ENCODE assay signal across 8 cellular contexts in genomic region chr2:169798397-169798717, GRCh38. TPM values are rescaled to one million over a fixed set of nuclear protein-coding genes. Genes with fewer than 3 reads are reported as not detected.
DNase-seq lines count a peak whose midpoint lies in the region; FAIRE-seq and TF ChIP-seq lines count a peak whose summit lies in the region.

No MANE protein-coding gene starts in this region.

- H3K27ac Mint-ChIP-seq in activated CD4-positive, alpha-beta T cell treated with anti-CD3 and anti-CD28 coated beads, Interleukin-2, amount 10 ng/mL, durations not matched to agents 24 days and 14 days, result peak overlapping the region; percentile 90
- H3K27ac Mint-ChIP-seq in activated T-helper 2 cell treated with anti-CD3 and anti-CD28 coated beads, Interferon-gamma antibody, Interleukin-2, Interleukin-4, amounts not matched to agents 10 μg/mL and 5 μg/mL and 100 μg/mL, durations not matched to agents 14 hours and 24 hours and 36 hours, result peak overlapping the region; percentile 76

- TF ChIP-seq EP300 in suprapubic skin (IDR thresholded peaks at IDR 0.05), result no peak

- H3K4me1 Mint-ChIP-seq in activated CD4-positive, alpha-beta T cell treated with anti-CD3 and anti-CD28 coated beads, Interleukin-2, amount 10 ng/mL, durations not matched to agents 24 days and 14 days, result peaks cover 20% of the 10 kb centered on the region
- H3K4me1 Mint-ChIP-seq in activated T-helper 2 cell treated with anti-CD3 and anti-CD28 coated beads, Interferon-gamma antibody, Interleukin-2, Interleukin-4, amounts not matched to agents 10 μg/mL and 5 μg/mL and 100 μg/mL, durations not matched to agents 14 hours and 24 hours and 36 hours (ENCODE audit: low read depth), result peaks cover 12% of the 10 kb centered on the region

- H3K4me3 ChIP-seq in kidney (ENCODE audit: low read length in 2 of 2) (peak overlapping the region; percentile 65 to 91), suprapubic skin (peak overlapping the region; percentile 82)

- H3K4me3 Mint-ChIP-seq in activated CD4-positive, alpha-beta T cell treated with anti-CD3 and anti-CD28 coated beads, Interleukin-2, amount 10 ng/mL, durations not matched to agents 24 days and 14 days, result peak overlapping the region; percentile 96
- H3K4me3 Mint-ChIP-seq in activated T-helper 2 cell treated with anti-CD3 and anti-CD28 coated beads, Interferon-gamma antibody, Interleukin-2, Interleukin-4, amounts not matched to agents 10 μg/mL and 5 μg/mL and 100 μg/mL, durations not matched to agents 14 hours and 24 hours and 36 hours (ENCODE audit: low read depth), result peak overlapping the region; percentile 70

- H3K27ac ChIP-seq in kidney (ENCODE audit: low read depth in 2 of 2, low read length in 2 of 2) (peak overlapping the region in 1 of 2 donors; percentile 51), suprapubic skin (peak overlapping the region; percentile 84)

- intact Hi-C loops in activated CD4-positive, alpha-beta T cell treated with anti-CD3 and anti-CD28 coated beads, Interleukin-2, amount 10 ng/mL, durations not matched to agents 24 days and 14 days (cut with micrococcal nuclease), result loop anchor here (1.0 to 2.0 kb wide), 2 partner anchors 29 to 104 kb away; partner anchors contain the start of genes CFAP210, PHOSPHO2 and UBR3
- intact Hi-C loops in activated T-helper 2 cell treated with anti-CD3 and anti-CD28 coated beads, Interferon-gamma antibody, Interleukin-2, Interleukin-4, amounts not matched to agents 10 μg/mL and 5 μg/mL and 100 μg/mL, durations not matched to agents 14 hours and 24 hours and 36 hours (cut with micrococcal nuclease), result loop anchor here (2.0 to 10.0 kb wide), 2 partner anchors 116 to 434 kb away; partner anchors contain the start of gene LRP2
- intact Hi-C loops in kidney (cut with DNase I), result no loop called here

- no peaks in the 10 kb centered on the region for H3K36me3 ChIP-seq in kidney (ENCODE audit: control insufficient read depth in 1 of 2, insufficient read depth in 2 of 2, low read length in 2 of 2)
- peaks cover 7% of the 10 kb centered on the region for H3K36me3 ChIP-seq in suprapubic skin

- TF ChIP-seq CTCF in kidney (IDR thresholded peaks at IDR 0.05; ENCODE audit: borderline replicate concordance, extremely low read depth, insufficient read depth) (no peak), suprapubic skin (IDR thresholded peaks at IDR 0.05) (no peak)

- H3K27me3 ChIP-seq in suprapubic skin, result no peaks in the 10 kb centered on the region

- H3K36me3 Mint-ChIP-seq in activated CD4-positive, alpha-beta T cell treated with anti-CD3 and anti-CD28 coated beads, Interleukin-2, amount 10 ng/mL, durations not matched to agents 24 days and 14 days (ENCODE audit: low read depth), result peaks cover 14% of the 10 kb centered on the region
- peaks cover 25% of the 10 kb centered on the region for H3K36me3 Mint-ChIP-seq in activated T-helper 2 cell treated with anti-CD3 and anti-CD28 coated beads, Interferon-gamma antibody, Interleukin-2, Interleukin-4, amounts not matched to agents 10 μg/mL and 5 μg/mL and 100 μg/mL, durations not matched to agents 14 hours and 24 hours and 36 hours (ENCODE audit: low read depth)

- H3K27me3 Mint-ChIP-seq in activated CD4-positive, alpha-beta T cell treated with anti-CD3 and anti-CD28 coated beads, Interleukin-2, amount 10 ng/mL, durations not matched to agents 24 days and 14 days, result peaks cover 11% of the 10 kb centered on the region
- peaks cover 6% of the 10 kb centered on the region for H3K27me3 Mint-ChIP-seq in activated T-helper 2 cell treated with anti-CD3 and anti-CD28 coated beads, Interferon-gamma antibody, Interleukin-2, Interleukin-4, amounts not matched to agents 10 μg/mL and 5 μg/mL and 100 μg/mL, durations not matched to agents 14 hours and 24 hours and 36 hours (ENCODE audit: low read depth)

- H3K9me3 Mint-ChIP-seq in activated CD4-positive, alpha-beta T cell treated with anti-CD3 and anti-CD28 coated beads, Interleukin-2, amount 10 ng/mL, durations not matched to agents 24 days and 14 days, result peaks cover 3% of the 10 kb centered on the region
- H3K9me3 Mint-ChIP-seq in activated T-helper 2 cell treated with anti-CD3 and anti-CD28 coated beads, Interferon-gamma antibody, Interleukin-2, Interleukin-4, amounts not matched to agents 10 μg/mL and 5 μg/mL and 100 μg/mL, durations not matched to agents 14 hours and 24 hours and 36 hours, result no peaks in the 10 kb centered on the region

- peak overlapping the region in 1 of 2 donors; percentile 56 for H3K9ac ChIP-seq in kidney (ENCODE audit: low read length in 2 of 2)

- no peak for DNase-seq in activated CD4-positive, alpha-beta T cell treated with anti-CD3 and anti-CD28 coated beads, Interleukin-2, amount 10 ng/mL, durations not matched to agents 24 days and 14 days
- DNase-seq in activated CD4-positive, alpha-beta T cell treated with anti-CD3 and anti-CD28 coated beads for 4 hours, result no peak
- no peak for DNase-seq in activated T-helper 2 cell treated with anti-CD3 and anti-CD28 coated beads, Interferon-gamma antibody, Interleukin-2, Interleukin-4, amounts not matched to agents 10 μg/mL and 5 μg/mL and 100 μg/mL, durations not matched to agents 14 hours and 24 hours and 36 hours (ENCODE audit: low spot score)
- DNase-seq in kidney (no peak), suprapubic skin (ENCODE audit: low spot score in 2 of 2) (no peak), RPMI8226 (no peak), GM19239 (ENCODE audit: insufficient read length, low spot score) (no peak), OCI-M2 (lab: John Stamatoyannopoulos, UW; ENCODE audit: unreplicated experiment) (no peak)

- TF ChIP-seq POLR2A in suprapubic skin (IDR thresholded peaks at IDR 0.05), result no peak

- H3K4me1 ChIP-seq in kidney (ENCODE audit: control insufficient read depth in 1 of 2, insufficient read depth in 1 of 2, low read depth in 1 of 2, low read length in 2 of 2) (no peaks in the 10 kb centered on the region), suprapubic skin (peaks cover 24% of the 10 kb centered on the region)

- 13% methylated on average over 4 of the region's 4 CpGs for WGBS in suprapubic skin

- H3K9me3 ChIP-seq in kidney (ENCODE audit: control insufficient read depth in 1 of 2, low read length in 2 of 2) (no peaks in the 10 kb centered on the region), suprapubic skin (no peaks in the 10 kb centered on the region)

- FAIRE-seq in kidney (lab: Jason Lieb, UNC) (no peak), GM19239 (lab: Jason Lieb, UNC) (no peak)

RNA-seq across cellular contexts. Expression of gene SSB, which starts 0.3 kb away (rescaled TPM):
- total RNA-seq in activated CD4-positive, alpha-beta T cell treated with anti-CD3 and anti-CD28 coated beads, Interleukin-2, amount 10 ng/mL, durations not matched to agents 24 days and 14 days, result 113 TPM in 2 replicates
- total RNA-seq in activated T-helper 2 cell treated with anti-CD3 and anti-CD28 coated beads, Interferon-gamma antibody, Interleukin-2, Interleukin-4, amounts not matched to agents 10 μg/mL and 5 μg/mL and 100 μg/mL, durations not matched to agents 14 hours and 24 hours and 36 hours, result 99.7 and 111 TPM in 2 replicates
- 82.0 TPM for total RNA-seq in kidney
- polyA plus RNA-seq in kidney (ENCODE audit: insufficient read depth, low read depth, low replicate concordance), result 86.6 TPM
- 10 to 100 TPM; 35.5 to 91.0 (median 44.4) TPM for total RNA-seq in suprapubic skin

RNA-seq across cellular contexts. Expression of gene METTL5, which starts 26.3 kb away (rescaled TPM):
- total RNA-seq in activated CD4-positive, alpha-beta T cell treated with anti-CD3 and anti-CD28 coated beads, Interleukin-2, amount 10 ng/mL, durations not matched to agents 24 days and 14 days, result 99.7 and 102 TPM in 2 replicates
- 88.2 and 95.2 TPM in 2 replicates for total RNA-seq in activated T-helper 2 cell treated with anti-CD3 and anti-CD28 coated beads, Interferon-gamma antibody, Interleukin-2, Interleukin-4, amounts not matched to agents 10 μg/mL and 5 μg/mL and 100 μg/mL, durations not matched to agents 14 hours and 24 hours and 36 hours
- total RNA-seq in kidney, result 43.9 TPM
- polyA plus RNA-seq in kidney (ENCODE audit: insufficient read depth, low read depth, low replicate concordance), result 68.8 TPM
- total RNA-seq in suprapubic skin, result 10 to 100 TPM; 34.8 to 43.9 (median 41.2) TPM

RNA-seq across cellular contexts. Expression of gene UBR3, which starts 28.9 kb away (rescaled TPM):
- total RNA-seq in activated CD4-positive, alpha-beta T cell treated with anti-CD3 and anti-CD28 coated beads, Interleukin-2, amount 10 ng/mL, durations not matched to agents 24 days and 14 days, result 25.8 and 26.0 TPM in 2 replicates
- 29.3 and 30.7 TPM in 2 replicates for total RNA-seq in activated T-helper 2 cell treated with anti-CD3 and anti-CD28 coated beads, Interferon-gamma antibody, Interleukin-2, Interleukin-4, amounts not matched to agents 10 μg/mL and 5 μg/mL and 100 μg/mL, durations not matched to agents 14 hours and 24 hours and 36 hours
- total RNA-seq in kidney, result 41.0 TPM
- 10.2 TPM for polyA plus RNA-seq in kidney (ENCODE audit: insufficient read depth, low read depth, low replicate concordance)
- total RNA-seq in suprapubic skin, result 100 to 1,000 TPM in 1 of 4 donors, 10 to 100 TPM in 3; 41.9 to 140 (median 60.4) TPM
